Comparison of ENCODE assay signal across 1 cellular context in the genomic region with DNA sequence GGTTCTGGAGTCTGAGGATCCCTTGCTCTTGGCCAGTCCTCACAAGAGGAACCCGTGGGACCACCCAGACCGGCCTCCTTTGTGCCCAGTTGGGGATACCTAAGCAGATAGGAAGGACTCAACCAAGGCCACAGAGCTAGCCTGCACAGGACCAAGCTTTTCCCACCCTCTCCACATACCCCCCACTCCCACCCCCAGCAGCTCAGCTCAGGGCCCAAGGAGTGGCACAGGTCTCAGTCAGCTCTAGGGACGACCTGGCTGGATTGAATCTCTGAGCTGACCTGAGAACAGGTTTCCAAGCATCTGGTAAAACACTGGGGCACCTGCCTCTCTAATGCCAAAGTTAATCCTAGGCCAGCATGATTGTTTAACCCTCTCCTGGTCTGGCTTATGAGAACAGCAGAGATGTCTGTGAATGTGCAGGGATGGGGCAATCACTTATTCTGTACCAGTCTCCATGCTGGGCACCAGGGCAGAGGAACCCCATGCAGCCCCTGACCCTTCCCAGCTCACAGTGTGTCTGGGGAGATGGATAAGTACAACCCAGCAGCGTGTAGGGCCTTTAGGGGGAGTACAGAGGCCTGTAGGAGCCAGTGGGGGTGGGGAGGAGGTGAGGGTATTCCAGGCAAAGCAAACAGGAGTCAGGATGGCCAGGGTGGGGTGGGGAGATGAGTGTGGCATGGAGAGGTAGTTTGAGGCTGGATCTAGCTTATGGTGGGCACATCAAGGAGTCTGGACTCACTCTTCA.
TF ChIP-seq lines count a peak whose summit lies in the region.

No MANE protein-coding gene starts in this region.

TF ChIP-seq in A549, 52 proteins besides CTCF, POLR2A, EP300 and RAD21 (continued from another document):
- TF ChIP-seq EHMT2 (IDR thresholded peaks at IDR 0.05; ENCODE audit: low read depth) (no peak), HDAC2 (IDR thresholded peaks at IDR 0.05) (no peak), HOXB5 (CRISPR knock-in tag; IDR thresholded peaks at IDR 0.05) (no peak), FOSB (CRISPR knock-in tag; IDR thresholded peaks at IDR 0.05) (no peak), ESRRA (IDR thresholded peaks at IDR 0.05; ENCODE audit: borderline replicate concordance, low read length) (no peak), PBX3 (IDR thresholded peaks at IDR 0.05) (no peak)
- TF ChIP-seq, protein P1, sequence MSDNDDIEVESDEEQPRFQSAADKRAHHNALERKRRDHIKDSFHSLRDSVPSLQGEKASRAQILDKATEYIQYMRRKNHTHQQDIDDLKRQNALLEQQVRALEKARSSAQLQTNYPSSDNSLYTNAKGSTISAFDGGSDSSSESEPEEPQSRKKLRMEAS (IDR thresholded peaks at IDR 0.05): no peak
- TF ChIP-seq, protein P2, sequence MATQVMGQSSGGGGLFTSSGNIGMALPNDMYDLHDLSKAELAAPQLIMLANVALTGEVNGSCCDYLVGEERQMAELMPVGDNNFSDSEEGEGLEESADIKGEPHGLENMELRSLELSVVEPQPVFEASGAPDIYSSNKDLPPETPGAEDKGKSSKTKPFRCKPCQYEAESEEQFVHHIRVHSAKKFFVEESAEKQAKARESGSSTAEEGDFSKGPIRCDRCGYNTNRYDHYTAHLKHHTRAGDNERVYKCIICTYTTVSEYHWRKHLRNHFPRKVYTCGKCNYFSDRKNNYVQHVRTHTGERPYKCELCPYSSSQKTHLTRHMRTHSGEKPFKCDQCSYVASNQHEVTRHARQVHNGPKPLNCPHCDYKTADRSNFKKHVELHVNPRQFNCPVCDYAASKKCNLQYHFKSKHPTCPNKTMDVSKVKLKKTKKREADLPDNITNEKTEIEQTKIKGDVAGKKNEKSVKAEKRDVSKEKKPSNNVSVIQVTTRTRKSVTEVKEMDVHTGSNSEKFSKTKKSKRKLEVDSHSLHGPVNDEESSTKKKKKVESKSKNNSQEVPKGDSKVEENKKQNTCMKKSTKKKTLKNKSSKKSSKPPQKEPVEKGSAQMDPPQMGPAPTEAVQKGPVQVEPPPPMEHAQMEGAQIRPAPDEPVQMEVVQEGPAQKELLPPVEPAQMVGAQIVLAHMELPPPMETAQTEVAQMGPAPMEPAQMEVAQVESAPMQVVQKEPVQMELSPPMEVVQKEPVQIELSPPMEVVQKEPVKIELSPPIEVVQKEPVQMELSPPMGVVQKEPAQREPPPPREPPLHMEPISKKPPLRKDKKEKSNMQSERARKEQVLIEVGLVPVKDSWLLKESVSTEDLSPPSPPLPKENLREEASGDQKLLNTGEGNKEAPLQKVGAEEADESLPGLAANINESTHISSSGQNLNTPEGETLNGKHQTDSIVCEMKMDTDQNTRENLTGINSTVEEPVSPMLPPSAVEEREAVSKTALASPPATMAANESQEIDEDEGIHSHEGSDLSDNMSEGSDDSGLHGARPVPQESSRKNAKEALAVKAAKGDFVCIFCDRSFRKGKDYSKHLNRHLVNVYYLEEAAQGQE (IDR thresholded peaks at IDR 0.05): no peak
